ENCODE assay signal across 8 cellular contexts in the genomic region with DNA sequence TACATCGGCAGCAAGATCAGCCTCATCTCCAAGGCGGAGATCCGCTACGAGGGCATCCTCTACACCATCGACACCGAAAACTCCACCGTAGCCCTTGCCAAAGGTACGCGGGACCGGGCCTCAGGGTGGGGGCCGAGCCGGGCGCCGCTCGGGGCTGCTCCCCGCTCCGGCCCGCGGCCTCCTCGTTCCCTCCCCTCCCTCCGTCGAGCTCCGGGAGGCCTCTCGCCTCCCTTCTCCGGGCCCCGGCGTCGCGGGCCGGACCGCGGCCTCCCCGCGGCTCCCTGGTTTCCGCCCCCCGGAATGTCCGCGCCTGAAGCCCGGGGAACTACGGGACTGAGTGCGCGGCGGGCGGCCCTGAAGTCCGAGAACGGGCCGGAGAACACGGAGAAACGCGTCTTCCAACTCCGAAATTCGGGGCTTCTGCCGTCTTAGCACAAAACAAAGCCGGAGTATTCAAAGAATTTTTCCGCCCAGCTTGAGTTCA. TPM values are rescaled to one million over a fixed set of nuclear protein-coding genes. Genes with fewer than 3 reads are reported as not detected.
DNase-seq lines count a peak whose midpoint lies in the region; ATAC-seq and TF ChIP-seq lines count a peak whose summit lies in the region.

No MANE protein-coding gene starts in this region.

- peak; percentile 45 for ATAC-seq in activated CD8-positive, alpha-beta memory T cell treated with anti-CD3 and anti-CD28 coated beads, Interleukin-2, amount 10 ng/mL, durations not matched to agents 7 days and 5 days
- peak; percentile 20 for ATAC-seq in HG02870 (IDR thresholded peaks at IDR 0.05; ENCODE audit: unreplicated experiment)

- in situ Hi-C loops in transverse colon (cut with MboI; ENCODE audit: low pct_ligation_motif_present in 1 of 4, low pct_unique_long_range_greater_than_20kb in 1 of 4, low sequenced_read_pairs in 3 of 4) = no loop called here

- H3K27ac Mint-ChIP-seq in activated CD8-positive, alpha-beta memory T cell treated with anti-CD3 and anti-CD28 coated beads, Interleukin-2, amount 10 ng/mL, durations not matched to agents 7 days and 5 days = peak overlapping the region; percentile 98

- no peaks in the 10 kb centered on the region for H3K27me3 Mint-ChIP-seq in activated CD8-positive, alpha-beta memory T cell treated with anti-CD3 and anti-CD28 coated beads, Interleukin-2, amount 10 ng/mL, durations not matched to agents 7 days and 5 days

- CTCF ChIA-PET in activated CD8-positive, alpha-beta memory T cell treated with anti-CD3 and anti-CD28 coated beads, Interleukin-2, amount 10 ng/mL, durations not matched to agents 7 days and 5 days (lab: Charles Lee) = interaction anchor here (0.9 to 2.0 kb wide), 4 partner anchors 15 to 178 kb away, joined by 3 to 10 read pairs (median 4); no protein-coding TSS in a partner anchor

- no peak for TF ChIP-seq EP300 in transverse colon (IDR thresholded peaks at IDR 0.05; ENCODE audit: low read depth)

- no peak for TF ChIP-seq CTCF in transverse colon (IDR thresholded peaks at IDR 0.05)

- peaks cover 15% of the 10 kb centered on the region for H3K36me3 Mint-ChIP-seq in activated CD8-positive, alpha-beta memory T cell treated with anti-CD3 and anti-CD28 coated beads, Interleukin-2, amount 10 ng/mL, durations not matched to agents 7 days and 5 days

- no peak for DNase-seq in activated CD8-positive, alpha-beta memory T cell treated with anti-CD3 and anti-CD28 coated beads, Interleukin-2, amount 10 ng/mL, durations not matched to agents 7 days and 5 days
- no peak for DNase-seq in activated CD8-positive, alpha-beta memory T cell treated with anti-CD3 and anti-CD28 coated beads, Interleukin-2, amount 50 U/mL, for 4 hours
- DNase-seq in RPMI7951 (ENCODE audit: low read depth) = peak; percentile 41
- peak; percentile 5 for DNase-seq in middle frontal gyrus (ENCODE audit: extremely low spot score, low spot score)
- DNase-seq in transverse colon = peak; percentile 23
- no peak for DNase-seq in NCI-H82 (lab: John Stamatoyannopoulos, UW)

- H3K9me3 ChIP-seq in duodenal mucosa (ENCODE audit: control insufficient read depth in 1 of 2, low read length in 2 of 2) = no peaks in the 10 kb centered on the region
- H3K9me3 ChIP-seq in transverse colon = no peaks in the 10 kb centered on the region

- no peak for TF ChIP-seq POLR2A in transverse colon (IDR thresholded peaks at IDR 0.05)

- H3K9me3 Mint-ChIP-seq in activated CD8-positive, alpha-beta memory T cell treated with anti-CD3 and anti-CD28 coated beads, Interleukin-2, amount 10 ng/mL, durations not matched to agents 7 days and 5 days (ENCODE audit: low read depth) = no peaks in the 10 kb centered on the region

- 0% methylated on average over 33 of the region's 55 CpGs; no CpG with 5 or more reads in 1 of the 2 donors for WGBS in transverse colon (ENCODE audit: low coverage in 1 of 2), 2 donors

- H3K4me3 ChIP-seq in duodenal mucosa (ENCODE audit: low read depth in 1 of 2, low read length in 2 of 2) (peak overlapping the region; percentile 89 to 95), transverse colon (peak overlapping the region; percentile 93 to 100 (median 98))

- peak overlapping the region; percentile 93 for H3K4me3 Mint-ChIP-seq in activated CD8-positive, alpha-beta memory T cell treated with anti-CD3 and anti-CD28 coated beads, Interleukin-2, amount 10 ng/mL, durations not matched to agents 7 days and 5 days

- H3K4me1 Mint-ChIP-seq in activated CD8-positive, alpha-beta memory T cell treated with anti-CD3 and anti-CD28 coated beads, Interleukin-2, amount 10 ng/mL, durations not matched to agents 7 days and 5 days = peaks cover 43% of the 10 kb centered on the region

- H3K27me3 ChIP-seq in duodenal mucosa (ENCODE audit: control insufficient read depth in 1 of 2, insufficient read depth in 2 of 2, low read length in 2 of 2) (no peaks in the 10 kb centered on the region), transverse colon (no peaks in the 10 kb centered on the region)

- intact Hi-C loops in transverse colon (cut with DNase I; ENCODE audit: low total_unique reads) = no loop called here

- H3K36me3 ChIP-seq in duodenal mucosa (ENCODE audit: control insufficient read depth in 1 of 2, insufficient read depth in 2 of 2, low read length in 2 of 2) (no peaks in the 10 kb centered on the region), transverse colon (no peaks in the 10 kb centered on the region)

- peak overlapping the region; percentile 78 to 94 for H3K9ac ChIP-seq in duodenal mucosa (ENCODE audit: low read depth in 1 of 2, low read length in 2 of 2)

- H3K4me1 ChIP-seq in duodenal mucosa (ENCODE audit: control insufficient read depth in 1 of 2, insufficient read depth in 2 of 2, low read length in 2 of 2) (peaks cover 14 to 37% of the 10 kb centered on the region in 2 donors), transverse colon (peaks cover 22 to 55% (median 48%) of the 10 kb centered on the region in 4 donors)

- H3K27ac ChIP-seq in duodenal mucosa (ENCODE audit: low read depth, low read length) (peak overlapping the region; percentile 96), transverse colon (peak overlapping the region; percentile 100)

RNA-seq across cellular contexts. Expression of gene LSM14A, which starts 0.4 kb away (rescaled TPM):
- 100 to 1,000 TPM; 112 to 116 TPM for total RNA-seq in activated CD8-positive, alpha-beta memory T cell treated with anti-CD3 and anti-CD28 coated beads, Interleukin-2, amount 10 ng/mL, durations not matched to agents 7 days and 5 days
- total RNA-seq in RPMI7951 (2014; rRNA removed; shearing (Covaris generic)) = 50.3 and 62.8 TPM in 2 replicates
- total RNA-seq in transverse colon = 100 to 1,000 TPM in 3 of 4 donors, 10 to 100 TPM in 1; 88.4 to 211 (median 119) TPM

Comparison
In these comparisons a context has a peak if more than half of its experiments do, and no peak if none do; other contexts are left out.
1. DNase-seq: peak in RPMI7951 (single experiment), middle frontal gyrus (single experiment) and transverse colon (single experiment); none in activated CD8-positive, alpha-beta memory T cell treated with anti-CD3 and anti-CD28 coated beads, Interleukin-2, amount 10 ng/mL, durations not matched to agents 7 days and 5 days (single experiment), activated CD8-positive, alpha-beta memory T cell treated with anti-CD3 and anti-CD28 coated beads, Interleukin-2, amount 50 U/mL, for 4 hours (single experiment) and NCI-H82 (single experiment).